In the genomic region with DNA sequence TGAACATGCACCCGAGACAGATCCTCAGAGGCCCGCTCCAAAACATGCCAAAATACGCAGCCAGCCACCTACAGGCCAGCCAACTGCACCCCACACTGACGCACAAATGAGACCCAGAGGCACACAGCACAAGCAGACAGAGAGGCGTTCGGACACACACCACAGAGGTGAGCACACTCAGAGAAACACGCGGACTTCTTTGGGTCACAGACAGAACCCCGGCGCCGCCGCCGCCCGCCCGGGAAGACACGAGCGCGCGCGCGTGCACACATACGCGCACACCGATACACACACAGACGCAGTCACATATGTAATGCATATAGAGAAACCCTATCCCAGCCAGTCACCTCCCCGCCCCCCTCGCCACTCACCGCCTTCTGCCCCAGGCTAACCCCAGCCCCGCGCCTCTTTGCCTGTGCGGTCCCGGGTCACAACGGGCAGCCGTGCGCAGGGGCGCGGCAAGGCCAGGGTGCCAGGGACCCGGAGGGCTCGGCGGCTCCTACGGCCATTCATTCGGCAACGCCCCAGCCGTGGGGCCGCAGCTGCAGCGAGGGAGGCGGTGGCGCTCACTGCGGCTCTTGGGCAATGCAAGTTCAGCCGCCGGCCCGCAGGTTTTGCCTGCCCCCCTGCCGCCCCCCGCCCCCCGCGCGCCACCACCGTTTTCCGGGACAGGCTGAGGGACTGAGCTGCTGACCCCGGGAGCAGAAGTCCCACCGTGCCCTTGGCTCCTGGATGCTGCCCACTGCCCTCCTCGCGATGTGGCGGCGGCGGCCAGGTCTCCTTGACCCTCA, we compare ENCODE assay signal across 1 cellular context.
A peak's percentile ranks its signal among the peaks of the same experiment; 100 is the strongest.
TF ChIP-seq lines count a peak whose summit lies in the region.

No MANE protein-coding gene starts in this region.

TF ChIP-seq in GM12878, 131 proteins besides CTCF, POLR2A, EP300 and RAD21 (continued from another document):
- TF ChIP-seq BCL3 (IDR thresholded peaks at IDR 0.05; ENCODE audit: borderline replicate concordance, insufficient read depth, low read depth, low read length, poor library complexity, severe bottlenecking) = peak; percentile 15
- no peak for TF ChIP-seq MTA3 (IDR thresholded peaks at IDR 0.05; ENCODE audit: borderline replicate concordance, low read length)
- TF ChIP-seq, protein P1, sequence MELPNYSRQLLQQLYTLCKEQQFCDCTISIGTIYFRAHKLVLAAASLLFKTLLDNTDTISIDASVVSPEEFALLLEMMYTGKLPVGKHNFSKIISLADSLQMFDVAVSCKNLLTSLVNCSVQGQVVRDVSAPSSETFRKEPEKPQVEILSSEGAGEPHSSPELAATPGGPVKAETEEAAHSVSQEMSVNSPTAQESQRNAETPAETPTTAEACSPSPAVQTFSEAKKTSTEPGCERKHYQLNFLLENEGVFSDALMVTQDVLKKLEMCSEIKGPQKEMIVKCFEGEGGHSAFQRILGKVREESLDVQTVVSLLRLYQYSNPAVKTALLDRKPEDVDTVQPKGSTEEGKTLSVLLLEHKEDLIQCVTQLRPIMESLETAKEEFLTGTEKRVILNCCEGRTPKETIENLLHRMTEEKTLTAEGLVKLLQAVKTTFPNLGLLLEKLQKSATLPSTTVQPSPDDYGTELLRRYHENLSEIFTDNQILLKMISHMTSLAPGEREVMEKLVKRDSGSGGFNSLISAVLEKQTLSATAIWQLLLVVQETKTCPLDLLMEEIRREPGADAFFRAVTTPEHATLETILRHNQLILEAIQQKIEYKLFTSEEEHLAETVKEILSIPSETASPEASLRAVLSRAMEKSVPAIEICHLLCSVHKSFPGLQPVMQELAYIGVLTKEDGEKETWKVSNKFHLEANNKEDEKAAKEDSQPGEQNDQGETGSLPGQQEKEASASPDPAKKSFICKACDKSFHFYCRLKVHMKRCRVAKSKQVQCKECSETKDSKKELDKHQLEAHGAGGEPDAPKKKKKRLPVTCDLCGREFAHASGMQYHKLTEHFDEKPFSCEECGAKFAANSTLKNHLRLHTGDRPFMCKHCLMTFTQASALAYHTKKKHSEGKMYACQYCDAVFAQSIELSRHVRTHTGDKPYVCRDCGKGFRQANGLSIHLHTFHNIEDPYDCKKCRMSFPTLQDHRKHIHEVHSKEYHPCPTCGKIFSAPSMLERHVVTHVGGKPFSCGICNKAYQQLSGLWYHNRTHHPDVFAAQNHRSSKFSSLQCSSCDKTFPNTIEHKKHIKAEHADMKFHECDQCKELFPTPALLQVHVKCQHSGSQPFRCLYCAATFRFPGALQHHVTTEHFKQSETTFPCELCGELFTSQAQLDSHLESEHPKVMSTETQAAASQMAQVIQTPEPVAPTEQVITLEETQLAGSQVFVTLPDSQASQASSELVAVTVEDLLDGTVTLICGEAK (IDR thresholded peaks at IDR 0.05; ENCODE audit: borderline replicate concordance) = no peak
- TF ChIP-seq, protein P2, sequence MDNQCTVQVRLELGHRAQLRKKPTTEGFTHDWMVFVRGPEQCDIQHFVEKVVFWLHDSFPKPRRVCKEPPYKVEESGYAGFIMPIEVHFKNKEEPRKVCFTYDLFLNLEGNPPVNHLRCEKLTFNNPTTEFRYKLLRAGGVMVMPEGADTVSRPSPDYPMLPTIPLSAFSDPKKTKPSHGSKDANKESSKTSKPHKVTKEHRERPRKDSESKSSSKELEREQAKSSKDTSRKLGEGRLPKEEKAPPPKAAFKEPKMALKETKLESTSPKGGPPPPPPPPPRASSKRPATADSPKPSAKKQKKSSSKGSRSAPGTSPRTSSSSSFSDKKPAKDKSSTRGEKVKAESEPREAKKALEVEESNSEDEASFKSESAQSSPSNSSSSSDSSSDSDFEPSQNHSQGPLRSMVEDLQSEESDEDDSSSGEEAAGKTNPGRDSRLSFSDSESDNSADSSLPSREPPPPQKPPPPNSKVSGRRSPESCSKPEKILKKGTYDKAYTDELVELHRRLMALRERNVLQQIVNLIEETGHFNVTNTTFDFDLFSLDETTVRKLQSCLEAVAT (IDR thresholded peaks at IDR 0.05) = peak; percentile 41; the same call in 1 of the 2 replicates
